Comparison of ENCODE assay signal across 8 cellular contexts in the genomic region with DNA sequence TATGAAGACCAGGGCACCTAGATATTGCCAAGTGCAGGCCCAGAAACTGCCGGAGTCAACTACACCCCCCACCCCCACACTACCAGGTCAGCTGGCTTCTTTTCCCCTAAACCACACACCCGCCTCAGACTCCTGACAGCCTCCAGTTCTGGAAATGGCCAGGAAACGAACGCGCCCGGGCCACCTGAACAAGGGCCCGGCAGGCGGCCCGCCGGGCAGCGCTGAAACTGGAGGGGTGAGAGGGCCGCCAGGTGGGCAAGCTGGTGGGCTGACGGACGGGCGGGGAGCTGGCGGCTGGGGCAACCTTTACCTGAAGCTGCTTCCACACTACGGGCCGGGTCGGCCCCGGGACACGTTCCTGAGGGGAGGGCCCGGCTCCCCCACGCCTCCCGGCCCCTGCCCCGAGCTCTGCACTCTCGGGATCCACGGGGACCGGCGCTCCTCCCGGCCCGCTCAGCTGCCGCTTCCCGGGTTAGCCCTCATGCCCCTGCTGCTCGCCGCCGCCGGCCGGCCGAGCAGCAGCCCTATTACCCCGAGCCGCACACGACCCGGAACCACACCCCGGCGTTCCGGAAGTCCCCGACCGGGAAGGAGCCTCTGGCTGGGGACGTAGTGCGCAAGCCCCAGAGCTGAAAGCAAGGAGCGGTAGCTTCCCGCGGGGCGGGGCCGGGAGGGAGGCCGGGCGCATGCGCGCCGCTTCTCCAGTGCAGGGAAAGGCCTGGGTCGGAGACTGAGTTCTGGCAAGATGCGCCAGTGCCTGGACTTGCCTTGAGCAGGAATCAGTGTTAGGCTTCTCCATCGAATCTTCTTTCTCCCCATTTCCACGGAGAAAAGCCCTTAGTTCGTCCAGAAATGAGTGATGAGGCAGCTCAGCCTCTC. TPM values are rescaled to one million over a fixed set of nuclear protein-coding genes. Genes with fewer than 3 reads are reported as not detected.
DNase-seq lines count a peak whose midpoint lies in the region; ATAC-seq, FAIRE-seq and TF ChIP-seq lines count a peak whose summit lies in the region.

A gene (minus strand): TSS at position 548 of the 879 bp plus-strand sequence. CDS start 34,634 bp downstream, outside the sequence.

- H3K9me3 ChIP-seq in IMR-90 (ENCODE audit: control insufficient read depth, insufficient read depth, low read length) (no peaks in the 10 kb centered on the region), OCI-LY7 (ENCODE audit: low read length) (no peaks in the 10 kb centered on the region), endothelial cell of umbilical vein (replicated peaks; ENCODE audit: control insufficient read depth, insufficient read depth, low read length) (no peaks in the 10 kb centered on the region)

- peak within 1 kb of the TSS; percentile 95 for H2AK9ac ChIP-seq in IMR-90 (replicated peaks; ENCODE audit: low read depth, low read length, poor library complexity)

- TF ChIP-seq POLR2A in IMR-90 (IDR thresholded peaks at IDR 0.05; ENCODE audit: low read depth, low read length) = peak; percentile 84
- TF ChIP-seq POLR2A in endothelial cell of umbilical vein (IDR thresholded peaks at IDR 0.05; ENCODE audit: low read depth, low read length) = peak; percentile 82

- H4K5ac ChIP-seq in IMR-90 (ENCODE audit: low read depth, low read length) = peak within 1 kb of the TSS; percentile 99

- H3K36me3 ChIP-seq in IMR-90 (ENCODE audit: control insufficient read depth, insufficient read depth, low read length) (0 out of 2 replicates have a peak, but pooled peaks cover 1% of the 10 kb centered on the region), OCI-LY7 (ENCODE audit: insufficient read depth, low read length) (no peaks in the 10 kb centered on the region), endothelial cell of umbilical vein (ENCODE audit: control insufficient read depth in 2 of 2, extremely low read depth in 1 of 2, insufficient read depth in 2 of 2, low read length in 2 of 2) (no peaks in the 10 kb centered on the region)

- peak within 1 kb of the TSS; percentile 93 for H2AFZ ChIP-seq in IMR-90 (replicated peaks; ENCODE audit: low read length, poor library complexity)
- H2AFZ ChIP-seq in OCI-LY7 (ENCODE audit: low read length) = peak within 1 kb of the TSS; percentile 85
- peak within 1 kb of the TSS; percentile 99 for H2AFZ ChIP-seq in endothelial cell of umbilical vein (ENCODE audit: low read depth, low read length)

- H3K23ac ChIP-seq in IMR-90 (ENCODE audit: low read depth, low read length) = peak within 1 kb of the TSS; percentile 93

- TF ChIP-seq CTCF in IMR-90 (conservative IDR thresholded peaks at IDR 0.05; ENCODE audit: low read depth, low read length) (no peak), OCI-LY7 (conservative IDR thresholded peaks at IDR 0.05; ENCODE audit: low read length) (no peak), endothelial cell of umbilical vein (IDR thresholded peaks at IDR 0.05; ENCODE audit: extremely low read depth in 1 of 2, insufficient read depth in 1 of 2, low read depth in 1 of 2, low read length in 2 of 2) (no peak)

- H3K79me2 ChIP-seq in OCI-LY7 (ENCODE audit: insufficient read depth, low read depth, low read length) (peaks cover 17% of the 10 kb centered on the region), endothelial cell of umbilical vein (ENCODE audit: control insufficient read depth, insufficient read depth, low read length) (peaks cover 46% of the 10 kb centered on the region)

- H4K91ac ChIP-seq in IMR-90 (ENCODE audit: insufficient read depth, low read depth, low read length) = peak within 1 kb of the TSS; percentile 95

- POLR2A ChIA-PET in IMR-90 (lab: Charles Lee; ENCODE audit: unreplicated experiment) (interaction anchor here (0.6 to 1.1 kb wide), 2 partner anchors 9 to 57 kb away, joined by 3 read pairs; no protein-coding TSS in a partner anchor), OCI-LY7 (lab: Charles Lee) (interaction anchor here (0.8 to 2.0 kb wide), 8 partner anchors 9 to 844 kb away, joined by 3 to 9 read pairs (median 4); no protein-coding TSS in a partner anchor), endothelial cell of umbilical vein (lab: Charles Lee) (interaction anchor here (0.6 to 1.6 kb wide), 10 partner anchors 26 to 299 kb away, joined by 3 to 6 read pairs (median 4); no protein-coding TSS in a partner anchor)

- CTCF ChIA-PET in IMR-90 (lab: Yijun Ruan, JAX) (interaction anchor here (0.6 kb wide), 1 partner anchor 86 kb away, joined by 3 read pairs; no protein-coding TSS in a partner anchor), OCI-LY7 (lab: Charles Lee; ENCODE audit: unreplicated experiment) (interaction anchor here (0.6 kb wide), 1 partner anchor 13 kb away, joined by 9 read pairs; no protein-coding TSS in a partner anchor), endothelial cell of umbilical vein (lab: Charles Lee) (interaction anchor here (0.7 to 2.8 kb wide), 8 partner anchors 9 to 157 kb away, joined by 3 to 8 read pairs (median 5); no protein-coding TSS in a partner anchor)

- H3K4me1 ChIP-seq in IMR-90 (ENCODE audit: control insufficient read depth, insufficient read depth, low read length) (peaks cover 5% of the 10 kb centered on the region), OCI-LY7 (ENCODE audit: insufficient read depth, low read length, poor library complexity, severe bottlenecking) (peaks cover 20% of the 10 kb centered on the region), endothelial cell of umbilical vein (ENCODE audit: control insufficient read depth, extremely low read depth, insufficient read depth, low read length) (peaks cover 13% of the 10 kb centered on the region)

- no peaks in the 10 kb centered on the region for H3K27me3 ChIP-seq in IMR-90 (ENCODE audit: control insufficient read depth, insufficient read depth, low read length)
- no peaks in the 10 kb centered on the region for H3K27me3 ChIP-seq in endothelial cell of umbilical vein (ENCODE audit: control insufficient read depth in 2 of 2, insufficient read depth in 2 of 2, low read length in 2 of 2)

- peak within 1 kb of the TSS; percentile 86 for H2BK120ac ChIP-seq in IMR-90 (ENCODE audit: low read depth, low read length)

- peak within 1 kb of the TSS; percentile 93 for H3K4ac ChIP-seq in IMR-90 (ENCODE audit: low read depth, low read length)

- peak within 1 kb of the TSS; percentile 78 for H2BK5ac ChIP-seq in IMR-90 (ENCODE audit: low read depth, low read length, poor library complexity, severe bottlenecking)

- peaks cover 16% of the 10 kb centered on the region for H3K9me1 ChIP-seq in IMR-90 (ENCODE audit: insufficient read depth, low read length)
- H3K9me1 ChIP-seq in endothelial cell of umbilical vein (replicated peaks; ENCODE audit: control insufficient read depth, extremely low read depth, insufficient read depth, low read length) = no peaks in the 10 kb centered on the region

- H4K20me1 ChIP-seq in IMR-90 (ENCODE audit: insufficient read depth, low read length) (peaks cover 13% of the 10 kb centered on the region; the same call in 1 of the 2 replicates), OCI-LY7 (ENCODE audit: insufficient read depth, low read length) (no peaks in the 10 kb centered on the region), endothelial cell of umbilical vein (replicated peaks; ENCODE audit: control insufficient read depth, extremely low read depth, insufficient read depth, low read length) (no peaks in the 10 kb centered on the region)

- 1% methylated on average over 27 of the region's 65 CpGs; no CpG with 5 or more reads in 1 of the 2 experiments for WGBS in IMR-90 (ENCODE audit: extremely low coverage in 2 of 2, insufficient read length in 1 of 2), 2 experiments

- peak within 1 kb of the TSS; percentile 83 for H3K56ac ChIP-seq in IMR-90 (ENCODE audit: extremely low read depth, insufficient read depth, low read length)

- peak within 1 kb of the TSS; percentile 63; the same call in 1 of the 3 replicates for H2BK15ac ChIP-seq in IMR-90 (ENCODE audit: low read depth, low read length)

- in situ Hi-C loops in IMR-90 (cut with MboI; ENCODE audit: low sequenced_read_pairs) = no loop called here

- H3K9ac ChIP-seq in IMR-90 (ENCODE audit: low read depth, low read length) (peak within 1 kb of the TSS; percentile 92), endothelial cell of umbilical vein (replicated peaks; ENCODE audit: extremely low read depth, insufficient read depth, low read length) (peak within 1 kb of the TSS; percentile 96)

- dilution Hi-C loops in IMR-90 (cut with HindIII; ENCODE audit: low sequenced_read_pairs, unreplicated experiment) = no loop called here
- dilution Hi-C loops in endothelial cell of umbilical vein (cut with MboI; ENCODE audit: extremely low pct_ligation_motif_present, low sequenced_read_pairs) = no loop called here

- peak within 1 kb of the TSS; percentile 99 to 100 for H4K8ac ChIP-seq in IMR-90 (ENCODE audit: low read depth in 2 of 2, low read length in 2 of 2)

- peak; percentile 98 for FAIRE-seq in endothelial cell of umbilical vein (lab: Jason Lieb, UNC)

- ATAC-seq in GM21529 (IDR thresholded peaks at IDR 0.05; ENCODE audit: unreplicated experiment) = peak; percentile 93
- ATAC-seq in IMR-90 (ENCODE audit: low read depth) = peak; percentile 99

- H3K79me1 ChIP-seq in IMR-90 (ENCODE audit: low read depth in 1 of 2, low read length in 2 of 2) = peaks cover 13 to 41% of the 10 kb centered on the region in 2 experiments

- peak; percentile 26; the same call in 1 of the 2 replicates for TF ChIP-seq RAD21 in IMR-90 (IDR thresholded peaks at IDR 0.05; ENCODE audit: low read length)

- peak within 1 kb of the TSS; percentile 91 for H3K18ac ChIP-seq in IMR-90 (ENCODE audit: low read depth, low read length)

- BruUV-seq in IMR-90 (replicated peaks; lab: Mats Ljungman, UMichigan) (no TSS peak), OCI-LY7 (replicated peaks; lab: Mats Ljungman, UMichigan) (no TSS peak), endothelial cell of umbilical vein (replicated peaks; lab: Mats Ljungman, UMichigan) (no TSS peak)

- H3K27ac ChIP-seq in IMR-90 (ENCODE audit: insufficient read depth, low read length) (peak within 1 kb of the TSS; percentile 88), OCI-LY7 (ENCODE audit: low read depth, low read length, poor library complexity, severe bottlenecking) (peak within 1 kb of the TSS; percentile 16), endothelial cell of umbilical vein (ENCODE audit: insufficient read depth, low read depth, low read length) (peak within 1 kb of the TSS; percentile 82)

- H3K9me2 ChIP-seq in OCI-LY7 (ENCODE audit: insufficient read depth, low read length) = no peaks in the 10 kb centered on the region

- peak within 1 kb of the TSS; percentile 86 for H2AK5ac ChIP-seq in IMR-90 (ENCODE audit: low read depth, low read length)

- H2BK20ac ChIP-seq in IMR-90 (ENCODE audit: low read depth, low read length) = peak within 1 kb of the TSS; percentile 31

- intact Hi-C loops in IMR-90 (cut with micrococcal nuclease) (loop anchor here (5.0 kb wide), 1 partner anchor 300 kb away; no protein-coding TSS in a partner anchor), OCI-LY7 (cut with micrococcal nuclease; ENCODE audit: unreplicated experiment) (no loop called here), endothelial cell of umbilical vein (cut with micrococcal nuclease) (loop anchor here (1.0 to 5.0 kb wide), 5 partner anchors 32 to 148 kb away; a partner anchor contains a TSS)

- H3K4me3 ChIP-seq in IMR-90 (ENCODE audit: insufficient read depth, low read depth, low read length) (peak within 1 kb of the TSS; percentile 67), OCI-LY7 (ENCODE audit: low read depth, low read length, poor library complexity, severe bottlenecking) (peak within 1 kb of the TSS; percentile 96), endothelial cell of umbilical vein (replicated peaks in 1 of 3; ENCODE audit: insufficient read depth in 1 of 3, low read depth in 1 of 3, low read length in 3 of 3) (peak within 1 kb of the TSS; percentile 75 to 85 (median 84))

- peak within 1 kb of the TSS; percentile 100 for H3K14ac ChIP-seq in IMR-90 (replicated peaks; ENCODE audit: low read depth, low read length)

- H3K4me2 ChIP-seq in IMR-90 (ENCODE audit: low read depth, low read length) (peak within 1 kb of the TSS; percentile 99), OCI-LY7 (ENCODE audit: low read length) (peak within 1 kb of the TSS; percentile 92), endothelial cell of umbilical vein (ENCODE audit: insufficient read depth, low read length) (peak within 1 kb of the TSS; percentile 97)

- DNase-seq in DMS114 treated with DMSO at 0.1 percent for 48 hours (lab: John Stamatoyannopoulos, UW; ENCODE audit: unreplicated experiment) (peak; percentile 81), IMR-90 (peak; percentile 95), OCI-LY7 (ENCODE audit: low spot score) (peak; percentile 96), activated T-cell treated with anti-CD3 and anti-CD28 coated beads for 1 hour (ENCODE audit: low read depth) (peak; percentile 91), endothelial cell of umbilical vein (ENCODE audit: low read depth, low spot score) (peak; percentile 95), midbrain (lab: John Stamatoyannopoulos, UW) (peak; percentile 97)
- DNase-seq in stimulated activated CD8-positive, alpha-beta memory T cell treated with anti-CD3 and anti-CD28 coated beads, Interleukin-15, amount 100 ng/mL, for 48 hours (ENCODE audit: low read depth in 2 of 2) = peak; percentile 94 to 95

RNA-seq across cellular contexts. Expression of the gene that starts here (rescaled TPM):
- total RNA-seq in IMR-90 (2012; rRNA removed) = 122 and 158 TPM in 2 replicates
- polyA plus RNA-seq in IMR-90 (2012; rRNA removed) = 75.0 and 87.2 TPM in 2 replicates
- polyA plus RNA-seq in IMR-90 (2012; cell fraction: cytosol; rRNA removed) = 57.5 and 86.3 TPM in 2 replicates
- 53.4 and 70.8 TPM in 2 replicates for polyA plus RNA-seq in IMR-90 (2012; cell fraction: nucleus; rRNA removed; ENCODE audit: low replicate concordance)
- 66.2 and 72.4 TPM in 2 replicates for total RNA-seq in OCI-LY7 (2014; rRNA removed; shearing (Covaris generic))
- total RNA-seq in OCI-LY7 (2022) = 78.8 and 85.5 TPM in 2 replicates
- 98.6 and 99.1 TPM in 2 replicates for total RNA-seq in endothelial cell of umbilical vein
- polyA plus RNA-seq in endothelial cell of umbilical vein = 61.9 and 72.4 TPM in 2 replicates
- 91.6 and 99.2 TPM in 2 replicates for polyA plus RNA-seq in endothelial cell of umbilical vein (2011; cell fraction: cytosol; rRNA removed)
- 112 and 118 TPM in 2 replicates for polyA plus RNA-seq in endothelial cell of umbilical vein (2011; cell fraction: nucleus; rRNA removed)
- polyA plus RNA-seq in endothelial cell of umbilical vein (2012) = 85.1 and 104 TPM in 2 replicates
- polyA minus RNA-seq in endothelial cell of umbilical vein = 137 and 176 TPM in 2 replicates
- polyA minus RNA-seq in endothelial cell of umbilical vein (2011; cell fraction: cytosol; rRNA and poly(A)+ RNA removed) = 35.0 TPM
- polyA minus RNA-seq in endothelial cell of umbilical vein (2011; cell fraction: nucleus; rRNA and poly(A)+ RNA removed) = 153 and 183 TPM in 2 replicates

Comparison
In these comparisons a context has a peak if more than half of its experiments do, and no peak if none do; other contexts are left out.
1. Peak in every context shown above with its lines: DNase-seq, ATAC-seq, H3K4me3 ChIP-seq and H3K27ac ChIP-seq.
2. H3K27ac ChIP-seq: peak in every context shown above with its lines; median percentile 88 in IMR-90; 82 in endothelial cell of umbilical vein; 16 in OCI-LY7.